Comparison of ENCODE assay signal across 36 cellular contexts in the genomic region with DNA sequence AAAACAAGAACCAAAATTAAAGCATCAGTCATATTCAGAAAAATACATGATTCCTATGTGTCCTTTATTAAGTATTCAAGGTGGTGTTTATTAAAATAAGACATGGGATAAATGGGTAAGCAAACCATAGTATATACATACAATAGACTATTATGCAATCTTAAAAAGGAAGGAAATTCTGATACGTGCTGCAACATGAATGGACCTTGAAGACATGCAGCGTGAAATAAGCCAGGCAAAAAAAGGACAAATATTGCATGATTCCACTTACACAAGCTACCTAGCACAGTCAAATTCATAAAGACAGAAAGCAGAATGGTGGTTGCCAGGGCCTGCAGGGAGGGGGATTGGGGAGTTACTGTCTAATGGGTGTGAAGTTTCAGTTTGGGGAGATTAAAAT.
"Had no signal": no experiment of that assay in that cellular context is flagged by ENCODE, and none has a peak within 500 bp of the region (broad histone marks: within the 10 kb centered on the region; RNA-seq: fewer than 3 reads in every experiment).

No MANE protein-coding gene starts in this region.

- H3K36me3 Mint-ChIP-seq: activated naive CD4-positive, alpha-beta T cell treated with anti-CD3 and anti-CD28 coated beads, Interleukin-2, amount 50 U/mL, for 24 hours; activated naive CD8-positive, alpha-beta T cell treated with anti-CD3 and anti-CD28 coated beads, Interleukin-2, amount 10 ng/mL, durations not matched to agents 7 days and 5 days; IgD-negative memory B cell had no signal

- H3K4me3 ChIP-seq: ascending aorta, MG63, Peyer's patch, SJSA1 had no signal

- H3K9me3 Mint-ChIP-seq: activated CD4-positive, alpha-beta T cell treated with anti-CD3 and anti-CD28 coated beads, Interleukin-2, amount 10 ng/mL, durations not matched to agents 24 days and 14 days; activated CD8-positive, alpha-beta T cell treated with anti-CD3 and anti-CD28 coated beads for 36 hours; activated naive CD4-positive, alpha-beta T cell treated with anti-CD3 and anti-CD28 coated beads, Interleukin-2, amount 50 U/mL, for 24 hours; activated T-helper 2 cell treated with anti-CD3 and anti-CD28 coated beads, Interferon-gamma antibody, Interleukin-2, Interleukin-4, amounts not matched to agents 10 μg/mL and 5 μg/mL and 100 μg/mL, durations not matched to agents 14 hours and 24 hours and 36 hours; IgD-negative memory B cell; T-helper 2 cell treated with Interferon-gamma antibody and Interleukin-4, amounts not matched to agents 5 μg/mL and 100 μg/mL, for 36 hours had no signal

- DNase-seq: activated CD4-positive, alpha-beta T cell treated with anti-CD3 and anti-CD28 coated beads, Interleukin-2, amount 10 ng/mL, durations not matched to agents 24 days and 14 days; activated CD4-positive, alpha-beta T cell treated with anti-CD3 and anti-CD28 coated beads, Interleukin-2, amount 50 U/mL, for 4 hours; activated CD8-positive, alpha-beta T cell treated with anti-CD3 and anti-CD28 coated beads for 36 hours; activated gamma-delta T cell; activated naive CD4-positive, alpha-beta T cell treated with Interleukin-2 at 50 U/mL for 16 hours; activated naive CD8-positive, alpha-beta T cell treated with anti-CD3 and anti-CD28 coated beads, Interleukin-2, amount 10 ng/mL, durations not matched to agents 7 days and 5 days; activated T-cell treated with anti-CD3 and anti-CD28 coated beads, Interleukin-2, amount 50 U/mL, for 1 hour; amygdala; caudate nucleus; cerebellar nuclear complex; Karpas-422; KBM-7; MG63; NCI-H1048; NCI-H1105 treated with DMSO at 0.1 percent for 48 hours; NCI-H1436; NCI-H1694 treated with DMSO at 0.1 percent for 48 hours; NCI-H2029 treated with DMSO at 0.1 percent for 48 hours; NCI-H2107; NCI-H2171; NCI-H510A; NCI-H526; NCI-H748 treated with DMSO at 0.1 percent for 48 hours; NK-92 treated with Interleukin-12 subunit alpha and Interleukin-12 subunit beta, amount 100 ng/mL, for 24 hours; PC-3; Peyer's patch; RPMI8226; SHP77 treated with DMSO at 0.1 percent for 48 hours; SK-N-SH; SW 1271 had no signal

- H3K4me1 Mint-ChIP-seq: activated CD4-positive, alpha-beta T cell treated with anti-CD3 and anti-CD28 coated beads, Interleukin-2, amount 10 ng/mL, durations not matched to agents 24 days and 14 days; activated naive CD4-positive, alpha-beta T cell treated with anti-CD3 and anti-CD28 coated beads, Interleukin-2, amount 50 U/mL, for 24 hours; activated naive CD8-positive, alpha-beta T cell treated with anti-CD3 and anti-CD28 coated beads, Interleukin-2, amount 10 ng/mL, durations not matched to agents 7 days and 5 days had no signal

- ATAC-seq: activated CD8-positive, alpha-beta T cell treated with anti-CD3 and anti-CD28 coated beads for 36 hours; PC-3 had no signal

- H3K27me3 Mint-ChIP-seq: activated CD8-positive, alpha-beta T cell treated with anti-CD3 and anti-CD28 coated beads for 36 hours; activated naive CD4-positive, alpha-beta T cell treated with anti-CD3 and anti-CD28 coated beads, Interleukin-2, amount 50 U/mL, for 24 hours had no signal

- H3K4me3 Mint-ChIP-seq: activated CD4-positive, alpha-beta T cell treated with anti-CD3 and anti-CD28 coated beads, Interleukin-2, amount 10 ng/mL, durations not matched to agents 24 days and 14 days; activated CD8-positive, alpha-beta T cell treated with anti-CD3 and anti-CD28 coated beads for 36 hours; activated naive CD4-positive, alpha-beta T cell treated with anti-CD3 and anti-CD28 coated beads, Interleukin-2, amount 50 U/mL, for 24 hours; activated naive CD8-positive, alpha-beta T cell treated with anti-CD3 and anti-CD28 coated beads, Interleukin-2, amount 10 ng/mL, durations not matched to agents 7 days and 5 days; IgD-negative memory B cell; T-helper 2 cell treated with Interferon-gamma antibody and Interleukin-4, amounts not matched to agents 5 μg/mL and 100 μg/mL, for 36 hours had no signal
